ENCODE assay signal across 25 cellular contexts in genomic region chr12:66698558-66698957, GRCh38.
"Had no signal": no experiment of that assay in that cellular context is flagged by ENCODE, and none has a peak within 500 bp of the region (broad histone marks: within the 10 kb centered on the region; RNA-seq: fewer than 3 reads in every experiment).

No MANE protein-coding gene starts in this region.

- H3K9me3 ChIP-seq: esophagus squamous epithelium, left lung, mucosa of descending colon, suprapubic skin, tibial nerve had no signal

- H3K9me3 Mint-ChIP-seq: nephron had no signal

- H3K27ac Mint-ChIP-seq: activated CD8-positive, alpha-beta T cell treated with anti-CD3 and anti-CD28 coated beads for 36 hours; activated T-helper 17 cell treated with anti-CD3 and anti-CD28 coated beads, Interleukin-2, amount 50 U/mL, for 72 hours; nephron; WTC11 had no signal

- H3K27me3 Mint-ChIP-seq: activated CD8-positive, alpha-beta T cell treated with anti-CD3 and anti-CD28 coated beads for 36 hours had no signal

- H3K4me3 Mint-ChIP-seq: activated CD8-positive, alpha-beta T cell treated with anti-CD3 and anti-CD28 coated beads for 36 hours; activated T-cell treated with anti-CD3 and anti-CD28 coated beads, Interleukin-2, amount 50 U/mL, for 4 hours; activated T-helper 17 cell treated with anti-CD3 and anti-CD28 coated beads, Interleukin-2, amount 50 U/mL, for 72 hours; nephron; WTC11 had no signal

- ATAC-seq: activated CD8-positive, alpha-beta T cell treated with anti-CD3 and anti-CD28 coated beads for 36 hours; activated T-cell treated with anti-CD3 and anti-CD28 coated beads, Interleukin-2, amount 50 U/mL, for 4 hours; activated T-helper 17 cell treated with anti-CD3 and anti-CD28 coated beads, Interleukin-2, amount 50 U/mL, for 72 hours; left lung; mucosa of descending colon; right cardiac atrium; WTC11 had no signal

- H3K36me3 Mint-ChIP-seq: WTC11 had no signal

- H3K4me1 ChIP-seq: esophagus squamous epithelium, left lung, suprapubic skin, tibial nerve had no signal

- H3K36me3 ChIP-seq: brain microvascular endothelial cell, esophagus squamous epithelium, left lung, suprapubic skin, tibial nerve had no signal

- H3K27me3 ChIP-seq: brain microvascular endothelial cell, esophagus squamous epithelium, left lung had no signal

- DNase-seq: activated CD4-positive, alpha-beta T cell treated with anti-CD3 and anti-CD28 coated beads, Interleukin-2, amount 50 U/mL, for 1 hour; activated CD8-positive, alpha-beta T cell treated with anti-CD3 and anti-CD28 coated beads for 36 hours; activated gamma-delta T cell treated with Interleukin-2 at 50 U/mL for 16 hours; activated naive CD4-positive, alpha-beta T cell treated with anti-CD3 and anti-CD28 coated beads, Interleukin-2, amount 50 U/mL, for 16 hours; activated T-cell treated with anti-CD3 and anti-CD28 coated beads, Interleukin-2, amount 50 U/mL, for 4 hours; amniotic stem cell; brain microvascular endothelial cell; caudate nucleus; esophagus squamous epithelium; foreskin melanocyte; left lung; mesendoderm; mucosa of descending colon; posterior cingulate gyrus; right cardiac atrium; stimulated activated CD4-positive, alpha-beta T cell treated with anti-CD3 and anti-CD28 coated beads, Interleukin-15, amount 100 ng/mL, for 24 hours; stimulated activated CD4-positive, alpha-beta T cell treated with anti-CD3 and anti-CD28 coated beads, Interleukin-2, amount 100 ng/mL, for 24 hours; stimulated activated naive CD4-positive, alpha-beta T cell; T1000 had no signal

- H3K4me3 ChIP-seq: esophagus squamous epithelium, left lung, lung, mucosa of descending colon, suprapubic skin, tibial nerve had no signal

- H3K27ac ChIP-seq: brain microvascular endothelial cell, esophagus squamous epithelium, left lung, suprapubic skin, tibial nerve had no signal

- H3K4me1 Mint-ChIP-seq: activated T-helper 17 cell treated with anti-CD3 and anti-CD28 coated beads, Interleukin-2, amount 50 U/mL, for 72 hours had no signal
